In the genomic region with DNA sequence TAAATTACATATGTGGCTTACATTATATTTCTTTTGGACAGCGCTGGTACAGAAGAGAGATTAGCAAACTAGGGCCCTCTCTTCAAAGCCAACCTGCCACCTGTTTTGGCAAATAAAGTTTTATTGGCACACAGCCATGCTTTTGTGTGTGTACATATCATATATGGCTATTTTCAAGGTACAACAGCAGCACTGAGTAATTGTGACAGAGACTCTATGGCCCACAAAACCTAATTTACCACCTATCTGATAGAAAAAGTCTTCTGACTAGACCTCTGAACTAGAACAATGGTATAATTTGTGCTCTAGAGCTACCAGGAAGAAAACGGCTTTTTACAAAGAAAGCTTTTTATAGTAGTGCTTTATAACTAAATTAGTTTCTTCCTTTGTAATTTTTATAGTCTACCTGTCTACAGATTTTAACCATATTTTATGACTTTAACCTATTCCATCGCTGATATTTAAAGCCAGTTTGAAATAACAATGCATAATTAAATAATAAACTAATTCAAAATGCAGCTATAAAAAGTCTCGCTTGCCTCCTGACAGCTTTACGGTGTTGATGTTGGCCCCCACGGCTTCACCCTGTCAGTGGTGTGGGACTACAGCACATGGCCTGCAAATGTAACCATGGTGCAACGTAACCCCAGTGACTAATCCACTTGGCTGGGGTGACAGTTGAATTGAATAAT, we compare ENCODE assay signal across 1 cellular context.
A peak's percentile ranks its signal among the peaks of the same experiment; 100 is the strongest.
TF ChIP-seq lines count a peak whose summit lies in the region.

No MANE protein-coding gene starts in this region.

TF ChIP-seq in K562, 482 proteins besides CTCF, POLR2A, EP300 and RAD21:
- TF ChIP-seq MAFK (IDR thresholded peaks at IDR 0.05; ENCODE audit: low read length) (no peak), GTF2E2 (tag; IDR thresholded peaks at IDR 0.05) (no peak), NFIC (IDR thresholded peaks at IDR 0.05) (peak; percentile 61), TAF15 (IDR thresholded peaks at IDR 0.05; ENCODE audit: low read depth, low read length) (no peak), ZNF778 (CRISPR knock-in tag; IDR thresholded peaks at IDR 0.05) (no peak), ZNF707 (CRISPR knock-in tag; conservative IDR thresholded peaks at IDR 0.05) (no peak), MED1 (CRISPR knock-in tag; IDR thresholded peaks at IDR 0.05; ENCODE audit: borderline replicate concordance) (no peak), SREBF2 (CRISPR knock-in tag; IDR thresholded peaks at IDR 0.05) (no peak), CSDE1 (IDR thresholded peaks at IDR 0.05) (no peak), CHD4 (IDR thresholded peaks at IDR 0.05; ENCODE audit: insufficient read depth, insufficient replicate concordance, low read depth, low read length, poor library complexity, severe bottlenecking) (no peak), MYC (IDR thresholded peaks at IDR 0.05; ENCODE audit: low read depth, low read length) (no peak), MYC (CRISPR knock-in tag; IDR thresholded peaks at IDR 0.05; ENCODE audit: borderline replicate concordance, low read depth) (no peak)
- TF ChIP-seq, protein P1, sequence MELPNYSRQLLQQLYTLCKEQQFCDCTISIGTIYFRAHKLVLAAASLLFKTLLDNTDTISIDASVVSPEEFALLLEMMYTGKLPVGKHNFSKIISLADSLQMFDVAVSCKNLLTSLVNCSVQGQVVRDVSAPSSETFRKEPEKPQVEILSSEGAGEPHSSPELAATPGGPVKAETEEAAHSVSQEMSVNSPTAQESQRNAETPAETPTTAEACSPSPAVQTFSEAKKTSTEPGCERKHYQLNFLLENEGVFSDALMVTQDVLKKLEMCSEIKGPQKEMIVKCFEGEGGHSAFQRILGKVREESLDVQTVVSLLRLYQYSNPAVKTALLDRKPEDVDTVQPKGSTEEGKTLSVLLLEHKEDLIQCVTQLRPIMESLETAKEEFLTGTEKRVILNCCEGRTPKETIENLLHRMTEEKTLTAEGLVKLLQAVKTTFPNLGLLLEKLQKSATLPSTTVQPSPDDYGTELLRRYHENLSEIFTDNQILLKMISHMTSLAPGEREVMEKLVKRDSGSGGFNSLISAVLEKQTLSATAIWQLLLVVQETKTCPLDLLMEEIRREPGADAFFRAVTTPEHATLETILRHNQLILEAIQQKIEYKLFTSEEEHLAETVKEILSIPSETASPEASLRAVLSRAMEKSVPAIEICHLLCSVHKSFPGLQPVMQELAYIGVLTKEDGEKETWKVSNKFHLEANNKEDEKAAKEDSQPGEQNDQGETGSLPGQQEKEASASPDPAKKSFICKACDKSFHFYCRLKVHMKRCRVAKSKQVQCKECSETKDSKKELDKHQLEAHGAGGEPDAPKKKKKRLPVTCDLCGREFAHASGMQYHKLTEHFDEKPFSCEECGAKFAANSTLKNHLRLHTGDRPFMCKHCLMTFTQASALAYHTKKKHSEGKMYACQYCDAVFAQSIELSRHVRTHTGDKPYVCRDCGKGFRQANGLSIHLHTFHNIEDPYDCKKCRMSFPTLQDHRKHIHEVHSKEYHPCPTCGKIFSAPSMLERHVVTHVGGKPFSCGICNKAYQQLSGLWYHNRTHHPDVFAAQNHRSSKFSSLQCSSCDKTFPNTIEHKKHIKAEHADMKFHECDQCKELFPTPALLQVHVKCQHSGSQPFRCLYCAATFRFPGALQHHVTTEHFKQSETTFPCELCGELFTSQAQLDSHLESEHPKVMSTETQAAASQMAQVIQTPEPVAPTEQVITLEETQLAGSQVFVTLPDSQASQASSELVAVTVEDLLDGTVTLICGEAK (IDR thresholded peaks at IDR 0.05): peak; percentile 87
- TF ChIP-seq, protein P1 (CRISPR knock-in tag; IDR thresholded peaks at IDR 0.05): no peak
